Comparison of ENCODE assay signal across 14 cellular contexts in genomic region chr4:145153904-145154298, GRCh38. TPM values are rescaled to one million over a fixed set of nuclear protein-coding genes. Genes with fewer than 3 reads are reported as not detected.
DNase-seq lines count a peak whose midpoint lies in the region; ATAC-seq and TF ChIP-seq lines count a peak whose summit lies in the region.
"Had no signal": no experiment of that assay in that cellular context is flagged by ENCODE, and none has a peak within 500 bp of the region (broad histone marks: within the 10 kb centered on the region; RNA-seq: fewer than 3 reads in every experiment).

No MANE protein-coding gene starts in this region.

- peak overlapping the region in 1 of 5 donors; percentile 27 for H3K27ac ChIP-seq in adrenal gland
- H3K27ac ChIP-seq: BLaER1, left lung, ovary had no signal

- H3K36me3 Mint-ChIP-seq in stimulated activated naive CD8-positive, alpha-beta T cell treated with anti-CD3 and anti-CD28 coated beads, Interleukin-15, Interleukin-2, amounts not matched to agents 100 ng/mL and 50 ng/mL, for 24 hours (ENCODE audit: low read depth), result peaks cover 79% of the 10 kb centered on the region
- peaks cover 58% of the 10 kb centered on the region for H3K36me3 Mint-ChIP-seq in activated T-helper 1 cell treated with anti-CD3 and anti-CD28 coated beads, Interleukin-12 subunit alpha, Interleukin-12 subunit beta, Interleukin-2, Interleukin-4 antibody, amounts not matched to agents 30 ng/mL and 10 ng/mL and 1 ng/mL, durations not matched to agents 14 hours and 24 hours and 36 hours (ENCODE audit: low read depth)

- no peaks in the 10 kb centered on the region for H3K27me3 Mint-ChIP-seq in stimulated activated naive CD8-positive, alpha-beta T cell treated with anti-CD3 and anti-CD28 coated beads, Interleukin-15, Interleukin-2, amounts not matched to agents 100 ng/mL and 50 ng/mL, for 24 hours
- H3K27me3 Mint-ChIP-seq in activated T-helper 1 cell treated with anti-CD3 and anti-CD28 coated beads, Interleukin-12 subunit alpha, Interleukin-12 subunit beta, Interleukin-2, Interleukin-4 antibody, amounts not matched to agents 30 ng/mL and 10 ng/mL and 1 ng/mL, durations not matched to agents 14 hours and 24 hours and 36 hours (ENCODE audit: insufficient read depth), result no peaks in the 10 kb centered on the region

- peaks cover 11 to 15% of the 10 kb centered on the region in 2 donors for H3K4me1 ChIP-seq in adrenal gland (replicated peaks in 1 of 2)
- H3K4me1 ChIP-seq: BLaER1, left lung had no signal

- ATAC-seq in stimulated activated naive CD8-positive, alpha-beta T cell treated with anti-CD3 and anti-CD28 coated beads, Interleukin-15, Interleukin-2, amounts not matched to agents 100 U/mL and 50 U/mL, for 24 hours, result no peak
- peak; percentile 57 for ATAC-seq in GM21786 (IDR thresholded peaks at IDR 0.05; ENCODE audit: unreplicated experiment)

- H3K4me3 Mint-ChIP-seq in stimulated activated naive CD8-positive, alpha-beta T cell treated with anti-CD3 and anti-CD28 coated beads, Interleukin-15, Interleukin-2, amounts not matched to agents 100 ng/mL and 50 ng/mL, for 24 hours, result no peak overlapping the region
- no peak overlapping the region for H3K4me3 Mint-ChIP-seq in activated T-helper 1 cell treated with anti-CD3 and anti-CD28 coated beads, Interleukin-12 subunit alpha, Interleukin-12 subunit beta, Interleukin-2, Interleukin-4 antibody, amounts not matched to agents 30 ng/mL and 10 ng/mL and 1 ng/mL, durations not matched to agents 14 hours and 24 hours and 36 hours
- H3K4me3 Mint-ChIP-seq: WTC11 had no signal

- no peaks in the 10 kb centered on the region for H3K9me3 ChIP-seq in adrenal gland (replicated peaks in 1 of 3)
- H3K9me3 ChIP-seq: BLaER1, left lung, ovary had no signal

- no peaks in the 10 kb centered on the region for H3K27me3 ChIP-seq in adrenal gland
- H3K27me3 ChIP-seq: BLaER1, left lung, ovary had no signal

- TF ChIP-seq POLR2A in adrenal gland (IDR thresholded peaks at IDR 0.05) (no peak), lower leg skin (IDR thresholded peaks at IDR 0.05) (no peak)

- no peak for TF ChIP-seq CTCF in adrenal gland (IDR thresholded peaks at IDR 0.05)
- no peak for TF ChIP-seq CTCF in lower leg skin (IDR thresholded peaks at IDR 0.05)

- H3K36me3 ChIP-seq in adrenal gland (replicated peaks in 1 of 2), result peaks cover 0 to 55% of the 10 kb centered on the region in 2 donors
- H3K36me3 ChIP-seq: ovary had no signal

- H3K4me3 ChIP-seq in adrenal gland, result no peak overlapping the region
- H3K4me3 ChIP-seq in lower leg skin (ENCODE audit: low read depth, poor library complexity, severe bottlenecking), result no peak overlapping the region
- H3K4me3 ChIP-seq: BLaER1, left lung, ovary had no signal

- H3K9me3 Mint-ChIP-seq in stimulated activated naive CD8-positive, alpha-beta T cell treated with anti-CD3 and anti-CD28 coated beads, Interleukin-15, Interleukin-2, amounts not matched to agents 100 ng/mL and 50 ng/mL, for 24 hours, result no peaks in the 10 kb centered on the region
- H3K9me3 Mint-ChIP-seq in activated T-helper 1 cell treated with anti-CD3 and anti-CD28 coated beads, Interleukin-12 subunit alpha, Interleukin-12 subunit beta, Interleukin-2, Interleukin-4 antibody, amounts not matched to agents 30 ng/mL and 10 ng/mL and 1 ng/mL, durations not matched to agents 14 hours and 24 hours and 36 hours, result no peaks in the 10 kb centered on the region

- peak overlapping the region; percentile 29 for H3K27ac Mint-ChIP-seq in stimulated activated naive CD8-positive, alpha-beta T cell treated with anti-CD3 and anti-CD28 coated beads, Interleukin-15, Interleukin-2, amounts not matched to agents 100 ng/mL and 50 ng/mL, for 24 hours
- peak overlapping the region; percentile 10 for H3K27ac Mint-ChIP-seq in activated T-helper 1 cell treated with anti-CD3 and anti-CD28 coated beads, Interleukin-12 subunit alpha, Interleukin-12 subunit beta, Interleukin-2, Interleukin-4 antibody, amounts not matched to agents 30 ng/mL and 10 ng/mL and 1 ng/mL, durations not matched to agents 14 hours and 24 hours and 36 hours
- H3K27ac Mint-ChIP-seq: WTC11 had no signal

- WGBS in adrenal gland, 4 donors, result 48 to 69% (median 67%) methylated on average over 1 of the region's 1 CpG
- 70 to 84% methylated on average over 1 of the region's 1 CpG for WGBS in lower leg skin, 2 donors

- no peak for DNase-seq in stimulated activated naive CD8-positive, alpha-beta T cell treated with anti-CD3 and anti-CD28 coated beads, Interleukin-15, Interleukin-2, amounts not matched to agents 100 U/mL and 50 U/mL, for 24 hours
- DNase-seq in activated T-helper 1 cell treated with anti-CD3 and anti-CD28 coated beads, Interleukin-12 subunit alpha, Interleukin-12 subunit beta, Interleukin-2, Interleukin-4 antibody, amounts not matched to agents 30 ng/mL and 10 ng/mL and 1 ng/mL, durations not matched to agents 14 hours and 24 hours and 36 hours (ENCODE audit: low spot score), result no peak
- no peak for DNase-seq in hypothalamus (lab: John Stamatoyannopoulos, UW)
- DNase-seq in adrenal gland, result no peak
- DNase-seq in NCI-H82 treated with DMSO at 0.1 percent for 48 hours (lab: John Stamatoyannopoulos, UW; ENCODE audit: unreplicated experiment), result no peak
- no peak for DNase-seq in lower leg skin (ENCODE audit: low spot score in 2 of 2)
- DNase-seq: left lung; NCI-H226; ovary; stimulated activated CD4-positive, alpha-beta T cell treated with anti-CD3 and anti-CD28 coated beads, Interleukin-2, amount 100 ng/mL, for 48 hours had no signal

- peaks cover 19% of the 10 kb centered on the region for H3K4me1 Mint-ChIP-seq in stimulated activated naive CD8-positive, alpha-beta T cell treated with anti-CD3 and anti-CD28 coated beads, Interleukin-15, Interleukin-2, amounts not matched to agents 100 ng/mL and 50 ng/mL, for 24 hours (ENCODE audit: low read depth)
- peaks cover 18% of the 10 kb centered on the region for H3K4me1 Mint-ChIP-seq in activated T-helper 1 cell treated with anti-CD3 and anti-CD28 coated beads, Interleukin-12 subunit alpha, Interleukin-12 subunit beta, Interleukin-2, Interleukin-4 antibody, amounts not matched to agents 30 ng/mL and 10 ng/mL and 1 ng/mL, durations not matched to agents 14 hours and 24 hours and 36 hours (ENCODE audit: low read depth)
- H3K4me1 Mint-ChIP-seq: WTC11 had no signal

- intact Hi-C loops in activated T-helper 1 cell treated with anti-CD3 and anti-CD28 coated beads, Interleukin-12 subunit alpha, Interleukin-12 subunit beta, Interleukin-2, Interleukin-4 antibody, amounts not matched to agents 30 ng/mL and 10 ng/mL and 1 ng/mL, durations not matched to agents 14 hours and 24 hours and 36 hours (cut with micrococcal nuclease), result loop anchor here (2.0 to 10.0 kb wide), 2 partner anchors 23 to 401 kb away; no protein-coding TSS in a partner anchor
- intact Hi-C loops in adrenal gland (cut with DNase I), result no loop called here
- intact Hi-C loops in lower leg skin (cut with DNase I; ENCODE audit: low total_unique reads), result no loop called here

RNA-seq across cellular contexts. Expression of gene OTUD4, which starts 26.5 kb away (rescaled TPM):
- 76.9 and 80.9 TPM in 2 replicates for total RNA-seq in activated T-helper 1 cell treated with anti-CD3 and anti-CD28 coated beads, Interleukin-12 subunit alpha, Interleukin-12 subunit beta, Interleukin-2, Interleukin-4 antibody, amounts not matched to agents 30 ng/mL and 10 ng/mL and 1 ng/mL, durations not matched to agents 14 hours and 24 hours and 36 hours
- total RNA-seq in adrenal gland (10 to 100 TPM; 14.4 to 35.7 (median 30.9) TPM), lower leg skin (10 to 100 TPM; 26.7 to 38.2 (median 36.1) TPM)
- 10 to 100 TPM; 12.8 to 25.4 (median 14.6) TPM for polyA plus RNA-seq in adrenal gland

RNA-seq across cellular contexts. Expression of gene ABCE1, which starts 55.8 kb away (rescaled TPM):
- total RNA-seq in activated T-helper 1 cell treated with anti-CD3 and anti-CD28 coated beads, Interleukin-12 subunit alpha, Interleukin-12 subunit beta, Interleukin-2, Interleukin-4 antibody, amounts not matched to agents 30 ng/mL and 10 ng/mL and 1 ng/mL, durations not matched to agents 14 hours and 24 hours and 36 hours, result 155 and 176 TPM in 2 replicates
- total RNA-seq in adrenal gland (10 to 100 TPM; 29.6 to 66.8 (median 50.6) TPM), lower leg skin (10 to 100 TPM; 55.7 to 71.1 (median 57.8) TPM)
- 10 to 100 TPM; 14.9 to 72.5 (median 15.8) TPM for polyA plus RNA-seq in adrenal gland

RNA-seq across cellular contexts. Expression of gene ANAPC10, which starts 55.9 kb away (rescaled TPM):
- total RNA-seq in activated T-helper 1 cell treated with anti-CD3 and anti-CD28 coated beads, Interleukin-12 subunit alpha, Interleukin-12 subunit beta, Interleukin-2, Interleukin-4 antibody, amounts not matched to agents 30 ng/mL and 10 ng/mL and 1 ng/mL, durations not matched to agents 14 hours and 24 hours and 36 hours, result 25.4 and 32.1 TPM in 2 replicates
- total RNA-seq in adrenal gland (10 to 100 TPM; 15.6 to 51.6 (median 19.7) TPM), lower leg skin (10 to 100 TPM; 18.4 to 26.4 (median 20.2) TPM)
- 10 to 100 TPM; 11.8 to 40.3 (median 13.0) TPM for polyA plus RNA-seq in adrenal gland
